In the genomic region with DNA sequence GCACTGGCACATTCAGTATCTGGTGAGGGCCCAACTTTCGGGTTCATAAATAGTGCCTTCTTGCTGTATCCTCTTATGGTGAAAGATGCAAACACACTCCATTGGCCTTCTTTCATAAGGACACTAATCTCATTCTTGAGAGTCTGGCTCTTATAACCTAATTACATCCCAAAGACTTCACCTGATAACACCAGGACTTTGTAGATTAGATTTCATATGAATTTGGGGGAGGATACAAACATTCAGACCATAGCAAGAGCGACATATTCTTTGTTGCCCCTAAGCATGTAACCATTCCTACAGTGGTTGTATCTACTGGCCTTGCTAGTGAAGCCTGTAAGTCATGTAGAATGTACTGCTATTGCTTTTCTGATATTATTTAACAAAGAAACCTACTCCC, we compare ENCODE assay signal across 31 cellular contexts.
DNase-seq lines count a peak whose midpoint lies in the region; TF ChIP-seq lines count a peak whose summit lies in the region.
"Had no signal": no experiment of that assay in that cellular context is flagged by ENCODE, and none has a peak within 500 bp of the region (broad histone marks: within the 10 kb centered on the region; RNA-seq: fewer than 3 reads in every experiment).

No MANE protein-coding gene starts in this region.

- H4K8ac ChIP-seq in mesendoderm (ENCODE audit: low read depth, low read length) = no peak overlapping the region

- H3K9me3 ChIP-seq in osteoblast (ENCODE audit: low read depth, low read length) = peaks cover 3% of the 10 kb centered on the region
- H3K9me3 ChIP-seq: BE2C, BLaER1, Caco-2 had no signal

- H3K4me1 ChIP-seq in mesendoderm (ENCODE audit: control insufficient read depth, low read depth, low read length) (no peaks in the 10 kb centered on the region), osteoblast (ENCODE audit: insufficient read depth, low read length) (no peaks in the 10 kb centered on the region)
- H3K4me1 ChIP-seq: A549; BE2C; BLaER1; BLaER1 treated with 17β-estradiol and CSF1 and Interleukin-3, amounts not matched to agents 10 nM and 100 nM; Caco-2 had no signal

- H3K27me3 ChIP-seq in mesendoderm (ENCODE audit: insufficient read depth, low read length, poor library complexity) (no peaks in the 10 kb centered on the region), osteoblast (ENCODE audit: insufficient read depth, low read length) (peaks cover under 1% of the 10 kb centered on the region)
- H3K27me3 ChIP-seq: BE2C; BLaER1; BLaER1 treated with 17β-estradiol and CSF1 and Interleukin-3, amounts not matched to agents 10 nM and 100 nM had no signal

- H3K4ac ChIP-seq in mesendoderm (ENCODE audit: low read depth, low read length) = no peak overlapping the region

- no peaks in the 10 kb centered on the region for H3K36me3 ChIP-seq in mesendoderm (ENCODE audit: control insufficient read depth, insufficient read depth, low read length)
- no peaks in the 10 kb centered on the region for H3K36me3 ChIP-seq in osteoblast (ENCODE audit: insufficient read depth, low read length)
- H3K36me3 ChIP-seq: BE2C; BLaER1; BLaER1 treated with 17β-estradiol and CSF1 and Interleukin-3, amounts not matched to agents 10 nM and 100 nM had no signal

- WGBS in mesendoderm (ENCODE audit: extremely low coverage, insufficient coverage, low lambda C conversion rate) = no CpG with 5 or more reads among the region's 2 CpGs

- no peaks in the 10 kb centered on the region for H3K79me2 ChIP-seq in mesendoderm (ENCODE audit: control insufficient read depth, insufficient read depth, low read length)
- H3K79me2 ChIP-seq in osteoblast (ENCODE audit: insufficient read depth, low read length) = no peaks in the 10 kb centered on the region

- H3K27ac ChIP-seq in mesendoderm (ENCODE audit: low read depth, low read length) = no peak overlapping the region
- no peak overlapping the region for H3K27ac ChIP-seq in osteoblast (ENCODE audit: low read depth, low read length)
- H3K27ac ChIP-seq: 22Rv1; A549; BLaER1; BLaER1 treated with 17β-estradiol and CSF1 and Interleukin-3, amounts not matched to agents 10 nM and 100 nM; C4-2B had no signal

- H4K5ac ChIP-seq in mesendoderm (ENCODE audit: low read length) = no peak overlapping the region

- no peak overlapping the region for H3K9ac ChIP-seq in mesendoderm (ENCODE audit: low read length)
- H3K9ac ChIP-seq: BLaER1; BLaER1 treated with 17β-estradiol and CSF1 and Interleukin-3, amounts not matched to agents 10 nM and 100 nM had no signal

- no peak overlapping the region for H2BK15ac ChIP-seq in mesendoderm (replicated peaks; ENCODE audit: low read depth)

- no peak overlapping the region for H2BK5ac ChIP-seq in mesendoderm (ENCODE audit: low read length)

- no peak overlapping the region for H2BK120ac ChIP-seq in mesendoderm (ENCODE audit: low read depth, low read length)

- no peak overlapping the region for H3K56ac ChIP-seq in mesendoderm (ENCODE audit: low read length)

- no peaks in the 10 kb centered on the region for H4K20me1 ChIP-seq in osteoblast (ENCODE audit: insufficient read depth, low read length)
- H4K20me1 ChIP-seq: BLaER1; BLaER1 treated with 17β-estradiol and CSF1 and Interleukin-3, amounts not matched to agents 10 nM and 100 nM had no signal

- H3K4me3 ChIP-seq in mesendoderm (ENCODE audit: low read length) (no peak overlapping the region), osteoblast (ENCODE audit: insufficient read depth, low read length) (no peak overlapping the region)
- H3K4me3 ChIP-seq: A549; BLaER1; BLaER1 treated with 17β-estradiol and CSF1 and Interleukin-3, amounts not matched to agents 10 nM and 100 nM had no signal

- no peak overlapping the region for H3K23ac ChIP-seq in mesendoderm (ENCODE audit: low read length)

- no peak overlapping the region for H2AK5ac ChIP-seq in mesendoderm (ENCODE audit: low read length)

- no peak overlapping the region for H2AFZ ChIP-seq in osteoblast (ENCODE audit: low read length)

- H3K4me2 ChIP-seq in mesendoderm (ENCODE audit: low read length) (no peak overlapping the region), osteoblast (ENCODE audit: insufficient read depth, low read length) (no peak overlapping the region)
- H3K4me2 ChIP-seq: A549; BLaER1; BLaER1 treated with 17β-estradiol and CSF1 and Interleukin-3, amounts not matched to agents 10 nM and 100 nM had no signal

- no peak for TF ChIP-seq CTCF in osteoblast (IDR thresholded peaks at IDR 0.05; ENCODE audit: extremely low read depth, low read depth, low read length)

- peak overlapping the region; percentile 51 for H3K18ac ChIP-seq in mesendoderm (ENCODE audit: low read length)

- DNase-seq in NCI-H82 (lab: John Stamatoyannopoulos, UW) = peak; percentile 9
- no peak for DNase-seq in NCI-H82 treated with DMSO at 0.1 percent for 48 hours (lab: John Stamatoyannopoulos, UW; ENCODE audit: unreplicated experiment)
- peak; percentile 93 for DNase-seq in SK-N-DZ (ENCODE audit: low spot score)
- peak; percentile 29 for DNase-seq in mesendoderm
- DNase-seq in GDM1 (lab: John Stamatoyannopoulos, UW) = no peak
- no peak for DNase-seq in osteoblast (ENCODE audit: insufficient read length, low spot score, missing footprints)
- DNase-seq: 8988T; ACHN; AML-193; BE2C; C1 segment of cervical spinal cord; Caco-2; Calu3; CD4-positive, alpha-beta memory T cell; CD4-positive, alpha-beta T cell; CD4-positive, CD25-positive, alpha-beta regulatory T cell; CD8-positive, alpha-beta memory T cell; CD8-positive, alpha-beta T cell; COR-L47; DMS 273 treated with DMSO at 0.1 percent for 48 hours; DMS153; DMS53; DMS79; DMS79 treated with DMSO at 0.1 percent for 48 hours; DND-41; EL had no signal

- H3K79me1 ChIP-seq in mesendoderm (ENCODE audit: low read length) = no peaks in the 10 kb centered on the region

Comparison
In these comparisons a context has a peak if more than half of its experiments do, and no peak if none do; other contexts are left out.
1. DNase-seq: peak in NCI-H82 (single experiment), SK-N-DZ (single experiment) and mesendoderm (single experiment); none in NCI-H82 treated with DMSO at 0.1 percent for 48 hours (single experiment), GDM1 (single experiment) and osteoblast (single experiment).